Comparison of ENCODE assay signal across 8 cellular contexts in genomic region chr2:69829243-69830044, GRCh38. TPM values are rescaled to one million over a fixed set of nuclear protein-coding genes. Genes with fewer than 3 reads are reported as not detected.
DNase-seq lines count a peak whose midpoint lies in the region; ATAC-seq, FAIRE-seq and TF ChIP-seq lines count a peak whose summit lies in the region.

TSS of gene GMCL1 (plus strand) at chr2:69829660. CDS start at chr2:69829893, 233 bp downstream.

- peak within 1 kb of the TSS; percentile 89 for H3K27ac ChIP-seq in H1 (ENCODE audit: low read depth, low read length)
- H3K27ac ChIP-seq in mesendoderm (ENCODE audit: low read depth, low read length): peak within 1 kb of the TSS; percentile 72

- TF ChIP-seq RAD21 in H1 (IDR thresholded peaks at IDR 0.05 in 1 of 2, conservative IDR thresholded peaks at IDR 0.05 in 1 of 2; ENCODE audit: low read depth in 2 of 2, low read length in 2 of 2): no peak

- H4K91ac ChIP-seq in H1 (replicated peaks; ENCODE audit: insufficient read length, low read length): peak within 1 kb of the TSS; percentile 62

- FAIRE-seq in H1 (lab: Jason Lieb, UNC): peak; percentile 7

- CTCF ChIA-PET in H1 (lab: Charles Lee; ENCODE audit: partially characterized antibody): interaction anchor here (0.5 to 2.3 kb wide), 2 partner anchors 104 to 118 kb away, joined by 3 to 13 read pairs; no protein-coding TSS in a partner anchor

- H3K4ac ChIP-seq in H1 (replicated peaks; ENCODE audit: insufficient read length, low read depth, low read length) (peak within 1 kb of the TSS; percentile 88), mesendoderm (ENCODE audit: low read depth, low read length) (no peak within 1 kb of the TSS)

- peak within 1 kb of the TSS; percentile 75 to 86 (median 78) for H3K9ac ChIP-seq in H1 (replicated peaks in 1 of 4; ENCODE audit: extremely low read depth in 1 of 4, low read depth in 3 of 4, low read length in 3 of 4)
- H3K9ac ChIP-seq in mesendoderm (ENCODE audit: low read length): peak within 1 kb of the TSS; percentile 95

- TF ChIP-seq CTCF in H1 (IDR thresholded peaks at IDR 0.05; ENCODE audit: control extremely low read depth in 1 of 3, insufficient read depth in 1 of 3, low read depth in 1 of 3, low read length in 3 of 3): no peak

- H3K14ac ChIP-seq in H1 (ENCODE audit: insufficient read length): no peak within 1 kb of the TSS

- H2AK5ac ChIP-seq in H1 (ENCODE audit: low read depth, low read length) (no peak within 1 kb of the TSS), mesendoderm (ENCODE audit: low read length) (no peak within 1 kb of the TSS)

- H2BK120ac ChIP-seq in H1 (replicated peaks; ENCODE audit: low read depth, low read length) (no peak within 1 kb of the TSS), mesendoderm (ENCODE audit: low read depth, low read length) (no peak within 1 kb of the TSS)

- H2BK5ac ChIP-seq in H1 (ENCODE audit: low read depth, low read length) (peak within 1 kb of the TSS; percentile 74), mesendoderm (ENCODE audit: low read length) (peak within 1 kb of the TSS; percentile 57)

- no peak for TF ChIP-seq EP300 in H1 (IDR thresholded peaks at IDR 0.05; ENCODE audit: borderline replicate concordance in 1 of 2, low read depth in 2 of 2, low read length in 2 of 2)

- H2BK12ac ChIP-seq in H1 (ENCODE audit: low read depth, low read length): peak within 1 kb of the TSS; percentile 53; the same call in 1 of the 2 replicates

- H4K8ac ChIP-seq in H1 (ENCODE audit: extremely low read depth, insufficient read depth, low read length) (peak within 1 kb of the TSS; percentile 93), mesendoderm (ENCODE audit: low read depth, low read length) (no peak within 1 kb of the TSS)

- DNase-seq in Caki2 (ENCODE audit: low read depth): peak; percentile 98
- DNase-seq in HUDEP-2 (lab: John Stamatoyannopoulos, UW; ENCODE audit: unreplicated experiment in 76 of 76): peak in 75 of 76 experiments; percentile 30 to 98 (median 93)
- peak; percentile 89 for DNase-seq in NOMO-1 treated with dmso at 0.1 percent for 144 hours (lab: John Stamatoyannopoulos, UW; ENCODE audit: unreplicated experiment)
- peak; percentile 93 to 99 (median 97) for DNase-seq in activated CD8-positive, alpha-beta memory T cell treated with anti-CD3 and anti-CD28 coated beads for 48 hours (ENCODE audit: low read depth in 2 of 3, low spot score in 2 of 3)
- peak; percentile 96 to 99 for DNase-seq in H1 (ENCODE audit: low read depth in 1 of 2, low spot score in 2 of 2)
- DNase-seq in mesendoderm: peak; percentile 98
- peak; percentile 98 for DNase-seq in stimulated activated CD8-positive, alpha-beta memory T cell treated with anti-CD3 and anti-CD28 coated beads, Interleukin-12 subunit alpha, Interleukin-12 subunit beta, amount 100 ng/mL, for 4 hours (ENCODE audit: low read depth)

- peaks cover 5% of the 10 kb centered on the region for H3K23me2 ChIP-seq in H1 (ENCODE audit: low read depth, low read length)

- H3K4me2 ChIP-seq in H1 (ENCODE audit: insufficient read depth in 1 of 2, low read depth in 2 of 2, low read length in 2 of 2) (peak within 1 kb of the TSS; percentile 85 to 89), mesendoderm (ENCODE audit: low read length) (peak within 1 kb of the TSS; percentile 81)

- 0 out of 2 replicates have a peak within 1 kb of the TSS, but pooled peaks have one; percentile 12 for H2BK15ac ChIP-seq in H1 (ENCODE audit: low read length)
- no peak within 1 kb of the TSS for H2BK15ac ChIP-seq in mesendoderm (replicated peaks; ENCODE audit: low read depth)

- H3K18ac ChIP-seq in H1 (ENCODE audit: extremely low read depth, low read length): peak within 1 kb of the TSS; percentile 76
- H3K18ac ChIP-seq in mesendoderm (ENCODE audit: low read length): peak within 1 kb of the TSS; percentile 42

- H3K56ac ChIP-seq in H1 (replicated peaks; ENCODE audit: insufficient read length, low read depth, low read length) (peak within 1 kb of the TSS; percentile 33), mesendoderm (ENCODE audit: low read length) (peak within 1 kb of the TSS; percentile 92)

- H3K4me1 ChIP-seq in H1 (replicated peaks in 1 of 4; ENCODE audit: control insufficient read depth in 3 of 4, insufficient read depth in 4 of 4, low read length in 3 of 4) (peaks cover 0 to 5% (median 4%) of the 10 kb centered on the region in 4 experiments; a peak in 3 of 7 replicates), mesendoderm (ENCODE audit: control insufficient read depth, low read depth, low read length) (no peaks in the 10 kb centered on the region)

- H4K5ac ChIP-seq in H1 (ENCODE audit: insufficient read length, low read depth, low read length) (peak within 1 kb of the TSS; percentile 65), mesendoderm (ENCODE audit: low read length) (no peak within 1 kb of the TSS)

- WGBS in H1 (ENCODE audit: extremely low coverage in 1 of 2, insufficient coverage in 1 of 2, insufficient read length in 1 of 2, insufficient replicate concordance in 2 of 2, low coverage in 1 of 2, low lambda C conversion rate in 2 of 2, missing lambda C conversion rate in 1 of 2), 2 experiments: 1% methylated on average over 74 of the region's 74 CpGs; no CpG with 5 or more reads in 1 of the 2 experiments
- WGBS in mesendoderm (ENCODE audit: extremely low coverage, insufficient coverage, low lambda C conversion rate): no CpG with 5 or more reads among the region's 74 CpGs

- peaks cover 3 to 47% of the 10 kb centered on the region in 2 experiments; a peak in 3 of 4 replicates for H3K79me2 ChIP-seq in H1 (ENCODE audit: control insufficient read depth in 1 of 2, insufficient read depth in 2 of 2, low read length in 2 of 2)
- peaks cover 21% of the 10 kb centered on the region for H3K79me2 ChIP-seq in mesendoderm (ENCODE audit: control insufficient read depth, insufficient read depth, low read length)

- peak; percentile 85 to 91 for TF ChIP-seq POLR2A in H1 (IDR thresholded peaks at IDR 0.05; ENCODE audit: control extremely low read depth in 1 of 2, low read depth in 2 of 2, low read length in 2 of 2)

- H3K79me1 ChIP-seq in H1 (ENCODE audit: low read depth, low read length) (peaks cover 5% of the 10 kb centered on the region), mesendoderm (ENCODE audit: low read length) (peaks cover 13% of the 10 kb centered on the region)

- POLR2A ChIA-PET in H1 (lab: Charles Lee; ENCODE audit: partially characterized antibody): interaction anchor here (0.9 to 1.5 kb wide), 7 partner anchors 12 to 392 kb away, joined by 3 to 5 read pairs (median 3); partner anchors contain the start of genes ANXA4, MXD1 and NFU1

- H3K23ac ChIP-seq in H1 (ENCODE audit: insufficient read length) (no peak within 1 kb of the TSS), mesendoderm (ENCODE audit: low read length) (peak within 1 kb of the TSS; percentile 87)

- peak; percentile 87 for ATAC-seq in GM21390 (IDR thresholded peaks at IDR 0.05; ENCODE audit: unreplicated experiment)

- peak within 1 kb of the TSS; percentile 93 for H2AFZ ChIP-seq in H1 (ENCODE audit: low read length)

- in situ Hi-C loops in Caki2 (cut with HindIII; ENCODE audit: low pct_unique_long_range_greater_than_20kb, low sequenced_read_pairs): no loop called here

- H3K36me3 ChIP-seq in H1 (ENCODE audit: control insufficient read depth in 2 of 4, insufficient read depth in 4 of 4, low read length in 3 of 4): peaks cover 0 to 3% (median 0%) of the 10 kb centered on the region in 4 experiments; a peak in 1 of 8 replicates
- H3K36me3 ChIP-seq in mesendoderm (ENCODE audit: control insufficient read depth, insufficient read depth, low read length): no peaks in the 10 kb centered on the region

- H2BK20ac ChIP-seq in H1 (ENCODE audit: low read length): no peak within 1 kb of the TSS

- H4K20me1 ChIP-seq in H1 (replicated peaks in 1 of 2; ENCODE audit: control insufficient read depth in 1 of 2, insufficient read depth in 2 of 2, low read length in 2 of 2): no peaks in the 10 kb centered on the region

- H3K9me3 ChIP-seq in H1 (ENCODE audit: insufficient read depth in 2 of 2, low read depth in 1 of 2, low read length in 1 of 2): no peaks in the 10 kb centered on the region

- peak within 1 kb of the TSS; percentile 70 to 77 (median 72) for H3K4me3 ChIP-seq in H1 (ENCODE audit: extremely low read depth in 1 of 4, insufficient read depth in 2 of 4, low read depth in 3 of 4, low read length in 4 of 4)
- H3K4me3 ChIP-seq in mesendoderm (ENCODE audit: low read length): peak within 1 kb of the TSS; percentile 83

- H3K27me3 ChIP-seq in H1 (replicated peaks in 1 of 4; ENCODE audit: control insufficient read depth in 3 of 4, extremely low read depth in 1 of 4, insufficient read depth in 3 of 4, low read length in 3 of 4) (no peaks in the 10 kb centered on the region), mesendoderm (ENCODE audit: insufficient read depth, low read length, poor library complexity) (no peaks in the 10 kb centered on the region)

TF ChIP-seq in H1, 55 proteins besides CTCF, POLR2A, EP300 and RAD21 (continues in another document):
- no peak for TF ChIP-seq SUZ12 (IDR thresholded peaks at IDR 0.05; ENCODE audit: low read length)
- no peak for TF ChIP-seq YY1 (IDR thresholded peaks at IDR 0.05; ENCODE audit: low read depth, low read length)
- TF ChIP-seq EGR1 (IDR thresholded peaks at IDR 0.05; ENCODE audit: borderline replicate concordance, low read depth, low read length): peak; percentile 60; the same call in 1 of the 2 replicates
- no peak for TF ChIP-seq KDM1A (IDR thresholded peaks at IDR 0.05; ENCODE audit: borderline replicate concordance, low read length)
- TF ChIP-seq ATF3 (IDR thresholded peaks at IDR 0.05; ENCODE audit: insufficient read depth, low read depth, low read length): no peak
- no peak for TF ChIP-seq CTBP2 (IDR thresholded peaks at IDR 0.05; ENCODE audit: borderline replicate concordance, insufficient read depth, insufficient read length, low read length)
- peak; percentile 98 for TF ChIP-seq KDM4A (IDR thresholded peaks at IDR 0.05; ENCODE audit: low read depth, low read length, severe bottlenecking)
- TF ChIP-seq CBX8 (IDR thresholded peaks at IDR 0.05; ENCODE audit: borderline replicate concordance, low read depth, low read length): no peak

RNA-seq across cellular contexts. Expression of gene GMCL1, which starts in this region (rescaled TPM):
- total RNA-seq in Caki2 (2014; rRNA removed; shearing (Covaris generic); ENCODE audit: low replicate concordance): 12.8 and 16.9 TPM in 2 replicates
- total RNA-seq in H1 (2021; fragmentation: NEBNext Ultra II Directional; extraction: Animal tissue kit (Norgen Biotek cat#: 25700)): 21.9 and 26.1 TPM in 2 replicates
- 6.3 and 6.5 TPM in 2 replicates for polyA plus RNA-seq in H1 (2011; rRNA removed)
- polyA plus RNA-seq in H1 (2011; cell fraction: cytosol; rRNA removed): 10.0 TPM
- 8.7 TPM for polyA plus RNA-seq in H1 (2011; cell fraction: nucleus; rRNA removed)
- polyA plus RNA-seq in H1 (2012, experiment 1 of 2): 8.0 to 14.4 TPM (median 11.8 TPM) in 4 replicates
- polyA plus RNA-seq in H1 (2012, experiment 2 of 2): 1.5 TPM
- polyA plus RNA-seq in H1 (2013, experiment 1 of 2): 26.4 TPM
- polyA plus RNA-seq in H1 (2013, experiment 2 of 2): 28.5 TPM
- polyA minus RNA-seq in H1 (2011; rRNA and poly(A)+ RNA removed): 8.5 and 13.7 TPM in 2 replicates
- polyA minus RNA-seq in H1 (2011; cell fraction: cytosol; rRNA and poly(A)+ RNA removed): 22.4 TPM
- polyA minus RNA-seq in H1 (2011; cell fraction: nucleus; rRNA and poly(A)+ RNA removed): 11.0 TPM
- polyA plus RNA-seq in mesendoderm (2013, experiment 1 of 2): 14.3 TPM
- polyA plus RNA-seq in mesendoderm (2013, experiment 2 of 2): 13.2 TPM

Comparison
In these comparisons a context has a peak if more than half of its experiments do, and no peak if none do; other contexts are left out.
1. Peak in every context shown above with its lines: DNase-seq, ATAC-seq, H3K4me3 ChIP-seq and H3K27ac ChIP-seq.